Comparison of ENCODE assay signal across 1 cellular context in the genomic region with DNA sequence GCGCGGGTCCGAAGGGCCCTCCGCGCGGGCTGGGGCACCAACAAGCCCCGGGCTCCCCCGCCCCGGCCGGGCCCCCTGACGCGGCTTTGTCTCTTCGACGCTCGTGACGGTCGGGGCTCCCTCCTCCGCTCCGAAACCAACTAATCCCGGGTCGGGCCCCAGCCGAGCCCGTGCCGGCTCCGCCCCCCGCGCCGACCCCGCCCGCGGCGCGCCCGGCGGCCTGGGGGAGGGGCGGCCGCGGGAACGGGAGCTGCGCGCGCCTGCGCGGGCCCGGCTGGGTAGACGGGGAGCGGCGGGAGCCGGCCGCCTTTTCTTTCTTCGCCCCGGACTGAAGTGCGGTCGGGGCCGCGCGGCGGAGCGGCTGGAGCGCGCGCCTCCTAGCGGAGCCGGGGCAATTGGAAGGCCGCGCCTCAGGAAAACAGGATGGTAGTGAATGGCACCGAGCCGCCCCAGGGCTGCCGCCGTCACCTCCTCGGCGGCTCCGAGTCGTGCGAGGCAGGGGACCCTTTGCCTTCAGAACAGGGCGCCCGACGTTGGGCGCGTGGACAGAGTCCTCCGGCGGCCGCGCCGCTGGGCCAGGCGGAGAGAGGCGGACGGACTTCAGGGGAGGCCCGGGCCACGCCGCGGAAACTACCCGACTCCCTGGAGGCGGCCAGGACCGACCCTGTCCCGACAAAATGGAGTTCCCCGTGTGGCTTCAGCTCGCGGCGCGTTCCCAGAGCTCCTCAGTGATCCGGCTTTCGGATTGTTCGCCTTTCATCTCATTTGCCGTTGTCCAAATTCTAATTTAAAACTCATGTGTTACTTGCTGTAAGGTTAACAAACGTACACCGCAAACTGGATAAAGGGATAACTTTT.
TF ChIP-seq lines count a peak whose summit lies in the region.

A gene with protein sequence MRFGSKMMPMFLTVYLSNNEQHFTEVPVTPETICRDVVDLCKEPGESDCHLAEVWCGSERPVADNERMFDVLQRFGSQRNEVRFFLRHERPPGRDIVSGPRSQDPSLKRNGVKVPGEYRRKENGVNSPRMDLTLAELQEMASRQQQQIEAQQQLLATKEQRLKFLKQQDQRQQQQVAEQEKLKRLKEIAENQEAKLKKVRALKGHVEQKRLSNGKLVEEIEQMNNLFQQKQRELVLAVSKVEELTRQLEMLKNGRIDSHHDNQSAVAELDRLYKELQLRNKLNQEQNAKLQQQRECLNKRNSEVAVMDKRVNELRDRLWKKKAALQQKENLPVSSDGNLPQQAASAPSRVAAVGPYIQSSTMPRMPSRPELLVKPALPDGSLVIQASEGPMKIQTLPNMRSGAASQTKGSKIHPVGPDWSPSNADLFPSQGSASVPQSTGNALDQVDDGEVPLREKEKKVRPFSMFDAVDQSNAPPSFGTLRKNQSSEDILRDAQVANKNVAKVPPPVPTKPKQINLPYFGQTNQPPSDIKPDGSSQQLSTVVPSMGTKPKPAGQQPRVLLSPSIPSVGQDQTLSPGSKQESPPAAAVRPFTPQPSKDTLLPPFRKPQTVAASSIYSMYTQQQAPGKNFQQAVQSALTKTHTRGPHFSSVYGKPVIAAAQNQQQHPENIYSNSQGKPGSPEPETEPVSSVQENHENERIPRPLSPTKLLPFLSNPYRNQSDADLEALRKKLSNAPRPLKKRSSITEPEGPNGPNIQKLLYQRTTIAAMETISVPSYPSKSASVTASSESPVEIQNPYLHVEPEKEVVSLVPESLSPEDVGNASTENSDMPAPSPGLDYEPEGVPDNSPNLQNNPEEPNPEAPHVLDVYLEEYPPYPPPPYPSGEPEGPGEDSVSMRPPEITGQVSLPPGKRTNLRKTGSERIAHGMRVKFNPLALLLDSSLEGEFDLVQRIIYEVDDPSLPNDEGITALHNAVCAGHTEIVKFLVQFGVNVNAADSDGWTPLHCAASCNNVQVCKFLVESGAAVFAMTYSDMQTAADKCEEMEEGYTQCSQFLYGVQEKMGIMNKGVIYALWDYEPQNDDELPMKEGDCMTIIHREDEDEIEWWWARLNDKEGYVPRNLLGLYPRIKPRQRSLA (minus strand): TSS at position 138 of the 858 bp plus-strand sequence. CDS start 267 bp downstream, outside the sequence.

TF ChIP-seq in GM12878, 131 proteins besides CTCF, POLR2A, EP300 and RAD21 (continues in another document):
- TF ChIP-seq CBX5 (IDR thresholded peaks at IDR 0.05; ENCODE audit: low read depth) (no peak), RELA (IDR thresholded peaks at IDR 0.05; ENCODE audit: borderline replicate concordance, partially characterized antibody) (peak; percentile 19), ZNF217 (IDR thresholded peaks at IDR 0.05) (no peak), PAX8 (IDR thresholded peaks at IDR 0.05) (no peak), MEF2B (IDR thresholded peaks at IDR 0.05; ENCODE audit: partially characterized antibody, poor library complexity, severe bottlenecking) (peak; percentile 44), ZSCAN29 (IDR thresholded peaks at IDR 0.05) (no peak; the same call in 1 of the 2 replicates), NFXL1 (IDR thresholded peaks at IDR 0.05; ENCODE audit: borderline replicate concordance) (no peak), POU2F2 (IDR thresholded peaks at IDR 0.05; ENCODE audit: borderline replicate concordance, low read depth, low read length) (no peak), YBX1 (IDR thresholded peaks at IDR 0.05) (no peak), MYB (IDR thresholded peaks at IDR 0.05; ENCODE audit: borderline replicate concordance, low read depth, low read length) (no peak), BACH1 (IDR thresholded peaks at IDR 0.05; ENCODE audit: borderline replicate concordance) (peak; percentile 57; the same call in 1 of the 2 replicates), ETV6 (conservative IDR thresholded peaks at IDR 0.05 in 1 of 2, IDR thresholded peaks at IDR 0.05 in 1 of 2; ENCODE audit: borderline replicate concordance in 1 of 2, low read depth in 1 of 2) (no peak), HCFC1 (IDR thresholded peaks at IDR 0.05; ENCODE audit: low read length) (0 out of 2 replicates have a peak, but pooled peaks have one; percentile 29), NRF1 (conservative IDR thresholded peaks at IDR 0.05; ENCODE audit: low read depth, low read length) (peak; percentile 54), CBX3 (IDR thresholded peaks at IDR 0.05; ENCODE audit: borderline replicate concordance, low read depth) (no peak), ATF7 (IDR thresholded peaks at IDR 0.05; ENCODE audit: low read depth) (no peak), GABPA (IDR thresholded peaks at IDR 0.05; ENCODE audit: low read depth) (no peak), HDAC2 (IDR thresholded peaks at IDR 0.05) (no peak), RUNX3 (IDR thresholded peaks at IDR 0.05; ENCODE audit: low read length) (peak; percentile 52; the same call in 1 of the 2 replicates), SMAD5 (IDR thresholded peaks at IDR 0.05; ENCODE audit: low read depth) (no peak)
- TF ChIP-seq, protein P1, sequence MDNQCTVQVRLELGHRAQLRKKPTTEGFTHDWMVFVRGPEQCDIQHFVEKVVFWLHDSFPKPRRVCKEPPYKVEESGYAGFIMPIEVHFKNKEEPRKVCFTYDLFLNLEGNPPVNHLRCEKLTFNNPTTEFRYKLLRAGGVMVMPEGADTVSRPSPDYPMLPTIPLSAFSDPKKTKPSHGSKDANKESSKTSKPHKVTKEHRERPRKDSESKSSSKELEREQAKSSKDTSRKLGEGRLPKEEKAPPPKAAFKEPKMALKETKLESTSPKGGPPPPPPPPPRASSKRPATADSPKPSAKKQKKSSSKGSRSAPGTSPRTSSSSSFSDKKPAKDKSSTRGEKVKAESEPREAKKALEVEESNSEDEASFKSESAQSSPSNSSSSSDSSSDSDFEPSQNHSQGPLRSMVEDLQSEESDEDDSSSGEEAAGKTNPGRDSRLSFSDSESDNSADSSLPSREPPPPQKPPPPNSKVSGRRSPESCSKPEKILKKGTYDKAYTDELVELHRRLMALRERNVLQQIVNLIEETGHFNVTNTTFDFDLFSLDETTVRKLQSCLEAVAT (IDR thresholded peaks at IDR 0.05), result no peak
- TF ChIP-seq, protein P2, sequence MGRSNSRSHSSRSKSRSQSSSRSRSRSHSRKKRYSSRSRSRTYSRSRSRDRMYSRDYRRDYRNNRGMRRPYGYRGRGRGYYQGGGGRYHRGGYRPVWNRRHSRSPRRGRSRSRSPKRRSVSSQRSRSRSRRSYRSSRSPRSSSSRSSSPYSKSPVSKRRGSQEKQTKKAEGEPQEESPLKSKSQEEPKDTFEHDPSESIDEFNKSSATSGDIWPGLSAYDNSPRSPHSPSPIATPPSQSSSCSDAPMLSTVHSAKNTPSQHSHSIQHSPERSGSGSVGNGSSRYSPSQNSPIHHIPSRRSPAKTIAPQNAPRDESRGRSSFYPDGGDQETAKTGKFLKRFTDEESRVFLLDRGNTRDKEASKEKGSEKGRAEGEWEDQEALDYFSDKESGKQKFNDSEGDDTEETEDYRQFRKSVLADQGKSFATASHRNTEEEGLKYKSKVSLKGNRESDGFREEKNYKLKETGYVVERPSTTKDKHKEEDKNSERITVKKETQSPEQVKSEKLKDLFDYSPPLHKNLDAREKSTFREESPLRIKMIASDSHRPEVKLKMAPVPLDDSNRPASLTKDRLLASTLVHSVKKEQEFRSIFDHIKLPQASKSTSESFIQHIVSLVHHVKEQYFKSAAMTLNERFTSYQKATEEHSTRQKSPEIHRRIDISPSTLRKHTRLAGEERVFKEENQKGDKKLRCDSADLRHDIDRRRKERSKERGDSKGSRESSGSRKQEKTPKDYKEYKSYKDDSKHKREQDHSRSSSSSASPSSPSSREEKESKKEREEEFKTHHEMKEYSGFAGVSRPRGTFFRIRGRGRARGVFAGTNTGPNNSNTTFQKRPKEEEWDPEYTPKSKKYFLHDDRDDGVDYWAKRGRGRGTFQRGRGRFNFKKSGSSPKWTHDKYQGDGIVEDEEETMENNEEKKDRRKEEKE (IDR thresholded peaks at IDR 0.05), result no peak
- TF ChIP-seq, protein P3, sequence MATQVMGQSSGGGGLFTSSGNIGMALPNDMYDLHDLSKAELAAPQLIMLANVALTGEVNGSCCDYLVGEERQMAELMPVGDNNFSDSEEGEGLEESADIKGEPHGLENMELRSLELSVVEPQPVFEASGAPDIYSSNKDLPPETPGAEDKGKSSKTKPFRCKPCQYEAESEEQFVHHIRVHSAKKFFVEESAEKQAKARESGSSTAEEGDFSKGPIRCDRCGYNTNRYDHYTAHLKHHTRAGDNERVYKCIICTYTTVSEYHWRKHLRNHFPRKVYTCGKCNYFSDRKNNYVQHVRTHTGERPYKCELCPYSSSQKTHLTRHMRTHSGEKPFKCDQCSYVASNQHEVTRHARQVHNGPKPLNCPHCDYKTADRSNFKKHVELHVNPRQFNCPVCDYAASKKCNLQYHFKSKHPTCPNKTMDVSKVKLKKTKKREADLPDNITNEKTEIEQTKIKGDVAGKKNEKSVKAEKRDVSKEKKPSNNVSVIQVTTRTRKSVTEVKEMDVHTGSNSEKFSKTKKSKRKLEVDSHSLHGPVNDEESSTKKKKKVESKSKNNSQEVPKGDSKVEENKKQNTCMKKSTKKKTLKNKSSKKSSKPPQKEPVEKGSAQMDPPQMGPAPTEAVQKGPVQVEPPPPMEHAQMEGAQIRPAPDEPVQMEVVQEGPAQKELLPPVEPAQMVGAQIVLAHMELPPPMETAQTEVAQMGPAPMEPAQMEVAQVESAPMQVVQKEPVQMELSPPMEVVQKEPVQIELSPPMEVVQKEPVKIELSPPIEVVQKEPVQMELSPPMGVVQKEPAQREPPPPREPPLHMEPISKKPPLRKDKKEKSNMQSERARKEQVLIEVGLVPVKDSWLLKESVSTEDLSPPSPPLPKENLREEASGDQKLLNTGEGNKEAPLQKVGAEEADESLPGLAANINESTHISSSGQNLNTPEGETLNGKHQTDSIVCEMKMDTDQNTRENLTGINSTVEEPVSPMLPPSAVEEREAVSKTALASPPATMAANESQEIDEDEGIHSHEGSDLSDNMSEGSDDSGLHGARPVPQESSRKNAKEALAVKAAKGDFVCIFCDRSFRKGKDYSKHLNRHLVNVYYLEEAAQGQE (IDR thresholded peaks at IDR 0.05; ENCODE audit: low read depth, low read length), result 0 out of 2 replicates have a peak, but pooled peaks have one; percentile 27
- TF ChIP-seq, protein P4, sequence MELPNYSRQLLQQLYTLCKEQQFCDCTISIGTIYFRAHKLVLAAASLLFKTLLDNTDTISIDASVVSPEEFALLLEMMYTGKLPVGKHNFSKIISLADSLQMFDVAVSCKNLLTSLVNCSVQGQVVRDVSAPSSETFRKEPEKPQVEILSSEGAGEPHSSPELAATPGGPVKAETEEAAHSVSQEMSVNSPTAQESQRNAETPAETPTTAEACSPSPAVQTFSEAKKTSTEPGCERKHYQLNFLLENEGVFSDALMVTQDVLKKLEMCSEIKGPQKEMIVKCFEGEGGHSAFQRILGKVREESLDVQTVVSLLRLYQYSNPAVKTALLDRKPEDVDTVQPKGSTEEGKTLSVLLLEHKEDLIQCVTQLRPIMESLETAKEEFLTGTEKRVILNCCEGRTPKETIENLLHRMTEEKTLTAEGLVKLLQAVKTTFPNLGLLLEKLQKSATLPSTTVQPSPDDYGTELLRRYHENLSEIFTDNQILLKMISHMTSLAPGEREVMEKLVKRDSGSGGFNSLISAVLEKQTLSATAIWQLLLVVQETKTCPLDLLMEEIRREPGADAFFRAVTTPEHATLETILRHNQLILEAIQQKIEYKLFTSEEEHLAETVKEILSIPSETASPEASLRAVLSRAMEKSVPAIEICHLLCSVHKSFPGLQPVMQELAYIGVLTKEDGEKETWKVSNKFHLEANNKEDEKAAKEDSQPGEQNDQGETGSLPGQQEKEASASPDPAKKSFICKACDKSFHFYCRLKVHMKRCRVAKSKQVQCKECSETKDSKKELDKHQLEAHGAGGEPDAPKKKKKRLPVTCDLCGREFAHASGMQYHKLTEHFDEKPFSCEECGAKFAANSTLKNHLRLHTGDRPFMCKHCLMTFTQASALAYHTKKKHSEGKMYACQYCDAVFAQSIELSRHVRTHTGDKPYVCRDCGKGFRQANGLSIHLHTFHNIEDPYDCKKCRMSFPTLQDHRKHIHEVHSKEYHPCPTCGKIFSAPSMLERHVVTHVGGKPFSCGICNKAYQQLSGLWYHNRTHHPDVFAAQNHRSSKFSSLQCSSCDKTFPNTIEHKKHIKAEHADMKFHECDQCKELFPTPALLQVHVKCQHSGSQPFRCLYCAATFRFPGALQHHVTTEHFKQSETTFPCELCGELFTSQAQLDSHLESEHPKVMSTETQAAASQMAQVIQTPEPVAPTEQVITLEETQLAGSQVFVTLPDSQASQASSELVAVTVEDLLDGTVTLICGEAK (IDR thresholded peaks at IDR 0.05; ENCODE audit: borderline replicate concordance), result no peak
- TF ChIP-seq, protein P5, sequence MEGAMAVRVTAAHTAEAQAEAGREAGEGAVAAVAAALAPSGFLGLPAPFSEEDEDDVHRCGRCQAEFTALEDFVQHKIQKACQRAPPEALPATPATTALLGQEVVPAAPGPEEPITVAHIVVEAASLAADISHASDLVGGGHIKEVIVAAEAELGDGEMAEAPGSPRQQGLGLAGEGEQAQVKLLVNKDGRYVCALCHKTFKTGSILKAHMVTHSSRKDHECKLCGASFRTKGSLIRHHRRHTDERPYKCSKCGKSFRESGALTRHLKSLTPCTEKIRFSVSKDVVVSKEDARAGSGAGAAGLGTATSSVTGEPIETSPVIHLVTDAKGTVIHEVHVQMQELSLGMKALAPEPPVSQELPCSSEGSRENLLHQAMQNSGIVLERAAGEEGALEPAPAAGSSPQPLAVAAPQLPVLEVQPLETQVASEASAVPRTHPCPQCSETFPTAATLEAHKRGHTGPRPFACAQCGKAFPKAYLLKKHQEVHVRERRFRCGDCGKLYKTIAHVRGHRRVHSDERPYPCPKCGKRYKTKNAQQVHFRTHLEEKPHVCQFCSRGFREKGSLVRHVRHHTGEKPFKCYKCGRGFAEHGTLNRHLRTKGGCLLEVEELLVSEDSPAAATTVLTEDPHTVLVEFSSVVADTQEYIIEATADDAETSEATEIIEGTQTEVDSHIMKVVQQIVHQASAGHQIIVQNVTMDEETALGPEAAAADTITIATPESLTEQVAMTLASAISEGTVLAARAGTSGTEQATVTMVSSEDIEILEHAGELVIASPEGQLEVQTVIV (IDR thresholded peaks at IDR 0.05; ENCODE audit: borderline replicate concordance, partially characterized antibody), result no peak
- TF ChIP-seq, protein P6, sequence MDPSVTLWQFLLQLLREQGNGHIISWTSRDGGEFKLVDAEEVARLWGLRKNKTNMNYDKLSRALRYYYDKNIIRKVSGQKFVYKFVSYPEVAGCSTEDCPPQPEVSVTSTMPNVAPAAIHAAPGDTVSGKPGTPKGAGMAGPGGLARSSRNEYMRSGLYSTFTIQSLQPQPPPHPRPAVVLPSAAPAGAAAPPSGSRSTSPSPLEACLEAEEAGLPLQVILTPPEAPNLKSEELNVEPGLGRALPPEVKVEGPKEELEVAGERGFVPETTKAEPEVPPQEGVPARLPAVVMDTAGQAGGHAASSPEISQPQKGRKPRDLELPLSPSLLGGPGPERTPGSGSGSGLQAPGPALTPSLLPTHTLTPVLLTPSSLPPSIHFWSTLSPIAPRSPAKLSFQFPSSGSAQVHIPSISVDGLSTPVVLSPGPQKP (IDR thresholded peaks at IDR 0.05; ENCODE audit: low read depth, low read length), result no peak
